ENCODE assay signal across 25 cellular contexts in the genomic region with DNA sequence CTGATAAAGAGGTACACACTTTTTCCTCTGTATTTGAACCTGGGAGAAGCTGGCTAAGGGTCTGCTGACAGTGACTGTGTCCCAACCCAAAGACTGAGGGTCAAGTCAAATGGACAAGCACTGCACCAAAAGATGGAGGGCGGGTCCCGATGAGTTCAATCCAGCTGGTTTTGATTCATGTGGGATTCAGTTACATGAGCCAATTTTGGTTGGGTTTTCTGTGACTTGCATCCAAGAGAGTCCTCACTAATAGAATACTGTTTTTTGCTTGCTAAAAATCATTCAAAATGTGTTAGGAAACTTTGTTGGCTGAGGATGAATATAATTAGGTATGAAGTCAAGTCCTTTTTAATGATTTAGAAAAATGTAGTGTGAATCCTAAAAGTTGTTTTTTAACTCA.
DNase-seq lines count a peak whose midpoint lies in the region; ATAC-seq, FAIRE-seq and TF ChIP-seq lines count a peak whose summit lies in the region.
"Had no signal": no experiment of that assay in that cellular context is flagged by ENCODE, and none has a peak within 500 bp of the region (broad histone marks: within the 10 kb centered on the region; RNA-seq: fewer than 3 reads in every experiment).

No MANE protein-coding gene starts in this region.

- H4K20me1 ChIP-seq in HepG2 (ENCODE audit: insufficient read depth, low read length), result no peaks in the 10 kb centered on the region
- H4K20me1 ChIP-seq: BLaER1 had no signal

- DNase-seq in HepG2 (ENCODE audit: low spot score) (no peak), right lobe of liver (no peak), adipocyte (ENCODE audit: low read depth) (peak; percentile 10), fibroblast of the aortic adventitia (ENCODE audit: low read depth) (peak; percentile 25), suprapubic skin (ENCODE audit: low spot score in 2 of 2) (no peak), NCI-H524 (lab: John Stamatoyannopoulos, UW) (no peak)
- no peak for DNase-seq in activated CD4-positive, alpha-beta T cell treated with anti-CD3 and anti-CD28 coated beads, Interleukin-2, amount 10 ng/mL, durations not matched to agents 7 days and 5 days
- DNase-seq: 8988T; ACHN; Caco-2; CD4-positive, CD25-positive, alpha-beta regulatory T cell; CD8-positive, alpha-beta T cell; DMS153; DND-41; GM23248; H7; HCEC 1CT had no signal

- intact Hi-C loops in HepG2 (cut with micrococcal nuclease; ENCODE audit: unreplicated experiment) (no loop called here), right lobe of liver (cut with DNase I) (no loop called here)

- H3K4me1 Mint-ChIP-seq in activated CD4-positive, alpha-beta T cell treated with anti-CD3 and anti-CD28 coated beads, Interleukin-2, amount 10 ng/mL, durations not matched to agents 7 days and 5 days, result no peaks in the 10 kb centered on the region
- H3K4me1 Mint-ChIP-seq: B cell; CD4-positive, CD25-positive, alpha-beta regulatory T cell had no signal

- no peak for TF ChIP-seq RAD21 in HepG2 (CRISPR knock-in tag; IDR thresholded peaks at IDR 0.05)

- BruUV-seq in HepG2 (replicated peaks; lab: Mats Ljungman, UMichigan), result no TSS peak

- TF ChIP-seq EP300 in HepG2 (IDR thresholded peaks at IDR 0.05; ENCODE audit: low read depth in 2 of 2, low read length in 2 of 2) (no peak), HepG2 (CRISPR knock-in tag; IDR thresholded peaks at IDR 0.05; ENCODE audit: borderline replicate concordance) (no peak), suprapubic skin (IDR thresholded peaks at IDR 0.05) (no peak)

- H3K27ac ChIP-seq in HepG2 (ENCODE audit: extremely low read length, insufficient read depth, low read length) (no peak overlapping the region), right lobe of liver (no peak overlapping the region), suprapubic skin (peak overlapping the region; percentile 74)
- H3K27ac ChIP-seq: BLaER1, C4-2B, GM23248 had no signal

- H3K4me3 ChIP-seq in HepG2 (replicated peaks in 1 of 3; ENCODE audit: insufficient read depth in 1 of 3, low read depth in 2 of 3, low read length in 3 of 3) (no peak overlapping the region), right lobe of liver (no peak overlapping the region), adipocyte (ENCODE audit: low read length) (no peak overlapping the region), fibroblast of the aortic adventitia (ENCODE audit: low read depth, low read length) (no peak overlapping the region), suprapubic skin (no peak overlapping the region)
- H3K4me3 ChIP-seq: A549, BLaER1, GM23248 had no signal

- ATAC-seq in HepG2 (no peak), right lobe of liver (no peak), GM19328 (IDR thresholded peaks at IDR 0.05; ENCODE audit: unreplicated experiment) (no peak)
- ATAC-seq: A549; CD8-positive, alpha-beta T cell had no signal

- TF ChIP-seq CTCF in HepG2 (CRISPR knock-in tag; IDR thresholded peaks at IDR 0.05) (no peak), right lobe of liver (IDR thresholded peaks at IDR 0.05) (no peak), fibroblast of the aortic adventitia (IDR thresholded peaks at IDR 0.05; ENCODE audit: insufficient read depth, low read length) (no peak), suprapubic skin (IDR thresholded peaks at IDR 0.05) (no peak)

- H3K36me3 ChIP-seq in HepG2 (replicated peaks in 1 of 2; ENCODE audit: control insufficient read depth in 1 of 2, insufficient read depth in 2 of 2, low read length in 2 of 2), result no peaks in the 10 kb centered on the region
- H3K36me3 ChIP-seq in right lobe of liver, result no peaks in the 10 kb centered on the region
- no peaks in the 10 kb centered on the region for H3K36me3 ChIP-seq in adipocyte (ENCODE audit: control insufficient read depth, insufficient read depth, low read length, severe bottlenecking)
- no peaks in the 10 kb centered on the region for H3K36me3 ChIP-seq in suprapubic skin
- H3K36me3 ChIP-seq: BLaER1 had no signal

- WGBS in HepG2 (ENCODE audit: low lambda C conversion rate), result 9% methylated on average over 2 of the region's 2 CpGs
- 37% methylated on average over 2 of the region's 2 CpGs for WGBS in right lobe of liver (ENCODE audit: insufficient coverage, low coverage, low lambda C conversion rate, missing lambda C conversion rate)
- WGBS in suprapubic skin, result 50% methylated on average over 2 of the region's 2 CpGs

- no peaks in the 10 kb centered on the region for H3K27me3 Mint-ChIP-seq in activated CD4-positive, alpha-beta T cell treated with anti-CD3 and anti-CD28 coated beads, Interleukin-2, amount 10 ng/mL, durations not matched to agents 7 days and 5 days
- H3K27me3 Mint-ChIP-seq: B cell had no signal

- no peak overlapping the region for H3K27ac Mint-ChIP-seq in activated CD4-positive, alpha-beta T cell treated with anti-CD3 and anti-CD28 coated beads, Interleukin-2, amount 10 ng/mL, durations not matched to agents 7 days and 5 days
- H3K27ac Mint-ChIP-seq: B cell; CD4-positive, CD25-positive, alpha-beta regulatory T cell; CD8-positive, alpha-beta T cell had no signal

- no peak for TF ChIP-seq POLR2A in HepG2 (IDR thresholded peaks at IDR 0.05; ENCODE audit: insufficient read depth in 1 of 2, low read depth in 2 of 2, low read length in 2 of 2)
- TF ChIP-seq POLR2A in right lobe of liver (IDR thresholded peaks at IDR 0.05), result no peak
- no peak for TF ChIP-seq POLR2A in suprapubic skin (IDR thresholded peaks at IDR 0.05)

- no peaks in the 10 kb centered on the region for H3K27me3 ChIP-seq in HepG2 (ENCODE audit: control insufficient read depth in 1 of 2, insufficient read depth in 2 of 2, low read length in 2 of 2)
- H3K27me3 ChIP-seq in right lobe of liver, result no peaks in the 10 kb centered on the region
- H3K27me3 ChIP-seq in adipocyte (replicated peaks; ENCODE audit: control insufficient read depth, insufficient read depth, low read length), result no peaks in the 10 kb centered on the region
- H3K27me3 ChIP-seq in suprapubic skin, result no peaks in the 10 kb centered on the region
- H3K27me3 ChIP-seq: BLaER1 had no signal

- no peak overlapping the region for H2AFZ ChIP-seq in HepG2 (ENCODE audit: low read length)
- H2AFZ ChIP-seq: GM23248 had no signal

- H3K4me2 ChIP-seq in HepG2 (ENCODE audit: low read depth, low read length), result no peak overlapping the region
- H3K4me2 ChIP-seq: A549, BLaER1 had no signal

- no peaks in the 10 kb centered on the region for H3K36me3 Mint-ChIP-seq in activated CD4-positive, alpha-beta T cell treated with anti-CD3 and anti-CD28 coated beads, Interleukin-2, amount 10 ng/mL, durations not matched to agents 7 days and 5 days (ENCODE audit: low read depth)
- H3K36me3 Mint-ChIP-seq: CD4-positive, CD25-positive, alpha-beta regulatory T cell; CD8-positive, alpha-beta T cell had no signal

- H3K9me3 ChIP-seq in HepG2 (ENCODE audit: low read length) (no peaks in the 10 kb centered on the region), right lobe of liver (no peaks in the 10 kb centered on the region), adipocyte (ENCODE audit: control insufficient read depth, low read length) (no peaks in the 10 kb centered on the region), suprapubic skin (no peaks in the 10 kb centered on the region)
- H3K9me3 ChIP-seq: BLaER1, Caco-2 had no signal

- no peak overlapping the region for H3K9ac ChIP-seq in HepG2 (ENCODE audit: insufficient read depth, low read depth, low read length)
- H3K9ac ChIP-seq in adipocyte (ENCODE audit: low read length), result no peak overlapping the region
- H3K9ac ChIP-seq: BLaER1, GM23248 had no signal

- no peaks in the 10 kb centered on the region for H3K79me2 ChIP-seq in HepG2 (ENCODE audit: insufficient read depth, low read length)

- CTCF ChIA-PET in HepG2 (lab: Yijun Ruan, JAX; ENCODE audit: low intra/inter-chr PET ratio, low total read pairs), result no interaction called here
- CTCF ChIA-PET in activated CD4-positive, alpha-beta T cell treated with anti-CD3 and anti-CD28 coated beads, Interleukin-2, amount 10 ng/mL, durations not matched to agents 7 days and 5 days (lab: Charles Lee), result no interaction called here

- POLR2A ChIA-PET in HepG2 (lab: Yijun Ruan, JAX), result no interaction called here
- POLR2A ChIA-PET in activated CD4-positive, alpha-beta T cell treated with anti-CD3 and anti-CD28 coated beads, Interleukin-2, amount 10 ng/mL, durations not matched to agents 7 days and 5 days (lab: Charles Lee), result no interaction called here

- no peak overlapping the region for H3K4me3 Mint-ChIP-seq in activated CD4-positive, alpha-beta T cell treated with anti-CD3 and anti-CD28 coated beads, Interleukin-2, amount 10 ng/mL, durations not matched to agents 7 days and 5 days
- H3K4me3 Mint-ChIP-seq: B cell; CD4-positive, CD25-positive, alpha-beta regulatory T cell; CD8-positive, alpha-beta T cell had no signal

- H3K4me1 ChIP-seq in HepG2 (ENCODE audit: insufficient read depth, low read length) (no peaks in the 10 kb centered on the region), right lobe of liver (no peaks in the 10 kb centered on the region), adipocyte (ENCODE audit: control insufficient read depth, insufficient read depth, low read length) (peaks cover 6% of the 10 kb centered on the region), suprapubic skin (peaks cover 4% of the 10 kb centered on the region)
- H3K4me1 ChIP-seq: BLaER1, Caco-2 had no signal

- in situ Hi-C loops in HepG2 (cut with HindIII; ENCODE audit: extremely low pct_ligation_motif_present, low pct_unique_long_range_greater_than_20kb), result no loop called here

- H3K9me3 Mint-ChIP-seq in activated CD4-positive, alpha-beta T cell treated with anti-CD3 and anti-CD28 coated beads, Interleukin-2, amount 10 ng/mL, durations not matched to agents 7 days and 5 days, result peaks cover 2% of the 10 kb centered on the region

- FAIRE-seq in HepG2 (lab: Jason Lieb, UNC), result peak; percentile 43
- FAIRE-seq: A549, G401.6, GM19239, H1 had no signal

TF ChIP-seq in HepG2, 621 proteins besides CTCF, POLR2A, EP300 and RAD21:
- TF ChIP-seq ZNF546 (CRISPR knock-in tag; conservative IDR thresholded peaks at IDR 0.05), result no peak
- TF ChIP-seq SIN3B (IDR thresholded peaks at IDR 0.05; ENCODE audit: low read length), result no peak
- TF ChIP-seq, protein P1, sequence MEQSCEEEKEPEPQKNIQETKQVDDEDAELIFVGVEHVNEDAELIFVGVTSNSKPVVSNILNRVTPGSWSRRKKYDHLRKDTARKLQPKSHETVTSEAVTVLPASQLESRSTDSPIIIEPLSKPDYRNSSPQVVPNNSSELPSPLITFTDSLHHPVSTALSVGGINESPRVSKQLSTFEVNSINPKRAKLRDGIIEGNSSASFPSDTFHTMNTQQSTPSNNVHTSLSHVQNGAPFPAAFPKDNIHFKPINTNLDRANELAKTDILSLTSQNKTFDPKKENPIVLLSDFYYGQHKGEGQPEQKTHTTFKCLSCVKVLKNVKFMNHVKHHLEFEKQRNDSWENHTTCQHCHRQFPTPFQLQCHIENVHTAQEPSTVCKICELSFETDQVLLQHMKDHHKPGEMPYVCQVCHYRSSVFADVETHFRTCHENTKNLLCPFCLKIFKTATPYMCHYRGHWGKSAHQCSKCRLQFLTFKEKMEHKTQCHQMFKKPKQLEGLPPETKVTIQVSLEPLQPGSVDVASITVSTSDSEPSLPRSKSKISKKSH (CRISPR knock-in tag; IDR thresholded peaks at IDR 0.05; ENCODE audit: borderline replicate concordance), result no peak
- TF ChIP-seq ZNF703 (CRISPR knock-in tag; IDR thresholded peaks at IDR 0.05; ENCODE audit: borderline replicate concordance), result no peak
- TF ChIP-seq NR2F6 (IDR thresholded peaks at IDR 0.05), result no peak
- no peak for TF ChIP-seq NR2F6 (CRISPR knock-in tag; IDR thresholded peaks at IDR 0.05)
- TF ChIP-seq MED8 (CRISPR knock-in tag; IDR thresholded peaks at IDR 0.05; ENCODE audit: insufficient replicate concordance), result no peak
TF ChIP-seq in HepG2: peak in this region for 0.

Comparison
In these comparisons a context has a peak if more than half of its experiments do, and no peak if none do; other contexts are left out.
1. DNase-seq: peak in adipocyte (single experiment) and fibroblast of the aortic adventitia (single experiment); none in HepG2 (single experiment), right lobe of liver (0 of 3), suprapubic skin (0 of 2), activated CD4-positive, alpha-beta T cell treated with anti-CD3 and anti-CD28 coated beads, Interleukin-2, amount 10 ng/mL, durations not matched to agents 7 days and 5 days (single experiment) and NCI-H524 (0 of 2).